ENCODE assay signal across 1 cellular context in genomic region chr16:8959921-8960787, GRCh38.
TF ChIP-seq lines count a peak whose summit lies in the region.

No MANE protein-coding gene starts in this region.

TF ChIP-seq in HepG2, 621 proteins besides CTCF, POLR2A, EP300 and RAD21 (continued from another document and continues in another):
- TF ChIP-seq STAT6 (CRISPR knock-in tag; IDR thresholded peaks at IDR 0.05; ENCODE audit: borderline replicate concordance), result peak; percentile 72
- TF ChIP-seq ZBTB34 (CRISPR knock-in tag; IDR thresholded peaks at IDR 0.05), result peak; percentile 57; the same call in 1 of the 2 replicates
- TF ChIP-seq SMAD3 (CRISPR knock-in tag; IDR thresholded peaks at IDR 0.05), result peak; percentile 91
- TF ChIP-seq FOXM1 (CRISPR knock-in tag; IDR thresholded peaks at IDR 0.05), result peak; percentile 99
- peak; percentile 95; the same call in 1 of the 2 replicates for TF ChIP-seq ZBTB10 (CRISPR knock-in tag; IDR thresholded peaks at IDR 0.05; ENCODE audit: borderline replicate concordance)
- TF ChIP-seq U2AF1 (optimal IDR thresholded peaks at IDR 0.05; ENCODE audit: low read depth, low read length), result peak; percentile 62
- 0 out of 2 replicates have a peak, but pooled peaks have one; percentile 64 for TF ChIP-seq ZNF564 (CRISPR knock-in tag; IDR thresholded peaks at IDR 0.05)
- TF ChIP-seq ZNF407 (CRISPR knock-in tag; IDR thresholded peaks at IDR 0.05; ENCODE audit: not compliant biosample characterization), result peak; percentile 32
- TF ChIP-seq CENPT (CRISPR knock-in tag; IDR thresholded peaks at IDR 0.05; ENCODE audit: low read depth), result no peak
- TF ChIP-seq TEAD3 (CRISPR knock-in tag; optimal IDR thresholded peaks at IDR 0.05; ENCODE audit: borderline replicate concordance), result peak; percentile 89
- no peak for TF ChIP-seq ZNF484 (CRISPR knock-in tag; IDR thresholded peaks at IDR 0.05; ENCODE audit: borderline replicate concordance, low read depth)
- TF ChIP-seq POLR2AphosphoS2 (IDR thresholded peaks at IDR 0.05; ENCODE audit: low read depth, low read length), result 0 out of 2 replicates have a peak, but pooled peaks have one; percentile 62
- TF ChIP-seq AHDC1 (CRISPR knock-in tag; IDR thresholded peaks at IDR 0.05; ENCODE audit: borderline replicate concordance), result peak; percentile 94
- no peak for TF ChIP-seq SP1 (IDR thresholded peaks at IDR 0.05)
- 0 out of 2 replicates have a peak, but pooled peaks have one; percentile 5 for TF ChIP-seq SP1 (CRISPR knock-in tag; IDR thresholded peaks at IDR 0.05)
- TF ChIP-seq HNF1A (IDR thresholded peaks at IDR 0.05; ENCODE audit: low read depth), result no peak
- TF ChIP-seq HNF1A (CRISPR knock-in tag; IDR thresholded peaks at IDR 0.05; ENCODE audit: borderline replicate concordance), result peak; percentile 72
- TF ChIP-seq FOXA3 (CRISPR knock-in tag; IDR thresholded peaks at IDR 0.05), result peak; percentile 80
- peak; percentile 79; the same call in 1 of the 2 replicates for TF ChIP-seq ZXDC (CRISPR knock-in tag; IDR thresholded peaks at IDR 0.05)
- 0 out of 2 replicates have a peak, but pooled peaks have one; percentile 25 for TF ChIP-seq ZNF775 (CRISPR knock-in tag; IDR thresholded peaks at IDR 0.05; ENCODE audit: borderline replicate concordance)
